ENCODE assay signal across 8 cellular contexts in genomic region chrX:24054182-24055042, GRCh38. TPM values are rescaled to one million over a fixed set of nuclear protein-coding genes. Genes with fewer than 3 reads are reported as not detected.
DNase-seq lines count a peak whose midpoint lies in the region; ATAC-seq and TF ChIP-seq lines count a peak whose summit lies in the region.

Gene EIF2S3, plus strand, starts transcription at chrX:24054956. Its CDS starts 13 bp downstream, at chrX:24054969.

- peak; percentile 93 for ATAC-seq in HG03175 (IDR thresholded peaks at IDR 0.05; ENCODE audit: unreplicated experiment)

- peak; percentile 45 for TF ChIP-seq CTCF in WI38 (IDR thresholded peaks at IDR 0.05; ENCODE audit: low read depth, low read length)
- peak; percentile 29 for TF ChIP-seq CTCF in cardiac fibroblast (IDR thresholded peaks at IDR 0.05; ENCODE audit: low read depth, low read length)

- TF ChIP-seq POLR2A in GM18951 (IDR thresholded peaks at IDR 0.05; ENCODE audit: extremely low read depth, insufficient read depth, insufficient read length) = peak; percentile 88

- no peaks in the 10 kb centered on the region for H3K9me3 Mint-ChIP-seq in immature natural killer cell

- H3K27ac Mint-ChIP-seq in immature natural killer cell = no peak within 1 kb of the TSS

- peaks cover 8 to 15% of the 10 kb centered on the region in 2 donors for H3K4me1 Mint-ChIP-seq in immature natural killer cell

- H3K36me3 Mint-ChIP-seq in immature natural killer cell = no peaks in the 10 kb centered on the region

- peaks cover 3 to 16% (median 4%) of the 10 kb centered on the region in 3 donors for H3K27me3 Mint-ChIP-seq in immature natural killer cell (ENCODE audit: low read depth in 3 of 3)

- in situ Hi-C loops in GM18951 (cut with MboI; ENCODE audit: low sequenced_read_pairs, unreplicated experiment) = loop anchor here (25.0 kb wide), 1 partner anchor 367 kb away; no protein-coding TSS in a partner anchor

- H3K4me3 ChIP-seq in WI38 (ENCODE audit: low read depth, low read length) (no peak within 1 kb of the TSS), cardiac fibroblast (replicated peaks in 1 of 2; ENCODE audit: low read depth in 2 of 2, low read length in 2 of 2) (peak within 1 kb of the TSS; percentile 39 to 79)

- peak within 1 kb of the TSS in 4 of 5 donors; percentile 96 to 99 (median 99) for H3K4me3 Mint-ChIP-seq in immature natural killer cell

- DNase-seq in AG08395 (ENCODE audit: low spot score) = peak; percentile 96
- peak; percentile 77 for DNase-seq in NCI-H226
- DNase-seq in cardiac fibroblast (ENCODE audit: low read depth in 2 of 2) = peak; percentile 96 to 97
- peak; percentile 90 to 94 (median 94) for DNase-seq in immature natural killer cell
- DNase-seq in smooth muscle cell of the brain vasculature (ENCODE audit: low read depth, low spot score) = peak; percentile 91

RNA-seq across cellular contexts. Expression of gene EIF2S3, which starts in this region (rescaled TPM):
- 10 to 100 TPM; 43.1 to 80.6 (median 79.4) TPM for polyA plus RNA-seq in immature natural killer cell
